2 cellular contexts compared by ENCODE assay signal in the genomic region with DNA sequence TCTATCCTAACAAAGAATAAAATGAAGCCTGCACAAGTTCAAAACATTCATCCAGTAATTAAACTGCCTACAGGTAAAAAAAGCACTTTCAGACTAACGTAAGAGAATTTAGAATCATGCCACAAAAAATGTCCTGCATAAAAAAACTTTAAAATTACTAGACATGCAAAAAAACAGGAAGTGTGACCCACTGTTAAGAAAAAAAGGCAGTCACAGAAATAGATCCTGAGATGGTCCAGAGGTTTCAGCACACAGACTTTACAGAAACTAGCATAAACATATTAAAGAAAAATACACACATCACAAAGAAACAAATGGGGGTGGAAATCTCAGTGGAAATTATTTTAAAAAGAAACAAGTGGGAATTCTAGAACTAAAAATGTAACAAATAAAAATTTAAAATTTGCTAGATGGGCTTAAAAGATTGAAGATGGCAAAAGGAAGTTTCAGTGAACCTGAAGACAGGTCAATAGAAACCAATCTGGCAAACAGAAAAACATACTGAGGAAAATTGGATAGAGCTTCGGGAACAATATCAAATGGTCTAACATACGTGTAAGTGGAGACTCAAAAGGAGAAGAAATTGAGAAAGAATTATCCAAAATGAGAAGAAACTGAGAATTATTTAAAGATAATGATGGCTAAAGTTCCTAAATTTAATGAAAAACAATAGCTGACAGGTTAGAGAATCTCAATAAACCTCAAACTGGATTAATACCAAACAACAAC.
TF ChIP-seq lines count a peak whose summit lies in the region.

No MANE protein-coding gene starts in this region.

TF ChIP-seq in IMR-90, 13 proteins besides CTCF, POLR2A, EP300 and RAD21:
- TF ChIP-seq FOS (IDR thresholded peaks at IDR 0.05; ENCODE audit: low read depth, low read length): no peak
- no peak for TF ChIP-seq BHLHE40 (IDR thresholded peaks at IDR 0.05; ENCODE audit: low read depth, low read length)
- TF ChIP-seq, protein P1, sequence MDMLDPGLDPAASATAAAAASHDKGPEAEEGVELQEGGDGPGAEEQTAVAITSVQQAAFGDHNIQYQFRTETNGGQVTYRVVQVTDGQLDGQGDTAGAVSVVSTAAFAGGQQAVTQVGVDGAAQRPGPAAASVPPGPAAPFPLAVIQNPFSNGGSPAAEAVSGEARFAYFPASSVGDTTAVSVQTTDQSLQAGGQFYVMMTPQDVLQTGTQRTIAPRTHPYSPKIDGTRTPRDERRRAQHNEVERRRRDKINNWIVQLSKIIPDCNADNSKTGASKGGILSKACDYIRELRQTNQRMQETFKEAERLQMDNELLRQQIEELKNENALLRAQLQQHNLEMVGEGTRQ (IDR thresholded peaks at IDR 0.05; ENCODE audit: low read depth, low read length): no peak
- TF ChIP-seq SMC3 (IDR thresholded peaks at IDR 0.05; ENCODE audit: low read depth, low read length): no peak
- no peak for TF ChIP-seq NFE2L2 (IDR thresholded peaks at IDR 0.05; ENCODE audit: low read depth, low read length)
- TF ChIP-seq, protein P2, sequence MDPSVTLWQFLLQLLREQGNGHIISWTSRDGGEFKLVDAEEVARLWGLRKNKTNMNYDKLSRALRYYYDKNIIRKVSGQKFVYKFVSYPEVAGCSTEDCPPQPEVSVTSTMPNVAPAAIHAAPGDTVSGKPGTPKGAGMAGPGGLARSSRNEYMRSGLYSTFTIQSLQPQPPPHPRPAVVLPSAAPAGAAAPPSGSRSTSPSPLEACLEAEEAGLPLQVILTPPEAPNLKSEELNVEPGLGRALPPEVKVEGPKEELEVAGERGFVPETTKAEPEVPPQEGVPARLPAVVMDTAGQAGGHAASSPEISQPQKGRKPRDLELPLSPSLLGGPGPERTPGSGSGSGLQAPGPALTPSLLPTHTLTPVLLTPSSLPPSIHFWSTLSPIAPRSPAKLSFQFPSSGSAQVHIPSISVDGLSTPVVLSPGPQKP (IDR thresholded peaks at IDR 0.05; ENCODE audit: borderline replicate concordance, low read depth, low read length): no peak
- TF ChIP-seq CHD1 (IDR thresholded peaks at IDR 0.05; ENCODE audit: low read depth, low read length): no peak
- no peak for TF ChIP-seq RFX5 (IDR thresholded peaks at IDR 0.05; ENCODE audit: low read depth, low read length)
- TF ChIP-seq MAZ (IDR thresholded peaks at IDR 0.05; ENCODE audit: borderline replicate concordance, low read depth, low read length): no peak
- no peak for TF ChIP-seq MAFK (IDR thresholded peaks at IDR 0.05; ENCODE audit: low read depth, low read length)

TF ChIP-seq in GM12878, 131 proteins besides CTCF, POLR2A, EP300 and RAD21:
- TF ChIP-seq, protein P3, sequence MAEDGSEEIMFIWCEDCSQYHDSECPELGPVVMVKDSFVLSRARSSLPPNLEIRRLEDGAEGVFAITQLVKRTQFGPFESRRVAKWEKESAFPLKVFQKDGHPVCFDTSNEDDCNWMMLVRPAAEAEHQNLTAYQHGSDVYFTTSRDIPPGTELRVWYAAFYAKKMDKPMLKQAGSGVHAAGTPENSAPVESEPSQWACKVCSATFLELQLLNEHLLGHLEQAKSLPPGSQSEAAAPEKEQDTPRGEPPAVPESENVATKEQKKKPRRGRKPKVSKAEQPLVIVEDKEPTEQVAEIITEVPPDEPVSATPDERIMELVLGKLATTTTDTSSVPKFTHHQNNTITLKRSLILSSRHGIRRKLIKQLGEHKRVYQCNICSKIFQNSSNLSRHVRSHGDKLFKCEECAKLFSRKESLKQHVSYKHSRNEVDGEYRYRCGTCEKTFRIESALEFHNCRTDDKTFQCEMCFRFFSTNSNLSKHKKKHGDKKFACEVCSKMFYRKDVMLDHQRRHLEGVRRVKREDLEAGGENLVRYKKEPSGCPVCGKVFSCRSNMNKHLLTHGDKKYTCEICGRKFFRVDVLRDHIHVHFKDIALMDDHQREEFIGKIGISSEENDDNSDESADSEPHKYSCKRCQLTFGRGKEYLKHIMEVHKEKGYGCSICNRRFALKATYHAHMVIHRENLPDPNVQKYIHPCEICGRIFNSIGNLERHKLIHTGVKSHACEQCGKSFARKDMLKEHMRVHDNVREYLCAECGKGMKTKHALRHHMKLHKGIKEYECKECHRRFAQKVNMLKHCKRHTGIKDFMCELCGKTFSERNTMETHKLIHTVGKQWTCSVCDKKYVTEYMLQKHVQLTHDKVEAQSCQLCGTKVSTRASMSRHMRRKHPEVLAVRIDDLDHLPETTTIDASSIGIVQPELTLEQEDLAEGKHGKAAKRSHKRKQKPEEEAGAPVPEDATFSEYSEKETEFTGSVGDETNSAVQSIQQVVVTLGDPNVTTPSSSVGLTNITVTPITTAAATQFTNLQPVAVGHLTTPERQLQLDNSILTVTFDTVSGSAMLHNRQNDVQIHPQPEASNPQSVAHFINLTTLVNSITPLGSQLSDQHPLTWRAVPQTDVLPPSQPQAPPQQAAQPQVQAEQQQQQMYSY (CRISPR knock-in tag; IDR thresholded peaks at IDR 0.05): no peak
- TF ChIP-seq SPI1 (IDR thresholded peaks at IDR 0.05; ENCODE audit: borderline replicate concordance, insufficient read depth, low read depth, low read length): peak; percentile 35; the same call in 1 of the 2 replicates
